In genomic region chr10:49074836-49075235, GRCh38 we compare ENCODE assay signal across 29 cellular contexts. TPM values are rescaled to one million over a fixed set of nuclear protein-coding genes. Genes with fewer than 3 reads are reported as not detected.
"Had no signal": no experiment of that assay in that cellular context is flagged by ENCODE, and none has a peak within 500 bp of the region (broad histone marks: within the 10 kb centered on the region; RNA-seq: fewer than 3 reads in every experiment).

No MANE protein-coding gene starts in this region.

- H3K27ac Mint-ChIP-seq: dendritic cell treated with granulocyte-macrophage colony-stimulating factor and Interleukin-4, amounts not matched to agents 40 ng/mL and 50 ng/mL, for 4 days; memory B cell; naive thymus-derived CD8-positive, alpha-beta T cell; nephron progenitor cell; stimulated activated memory B cell treated with anti-CD40 and anti-IgM and Interleukin-4, amounts not matched to agents 10 μg/mL and 1 μg/mL and 100 μg/mL, for 72 hours; stimulated activated naive CD8-positive, alpha-beta T cell treated with anti-CD3 and anti-CD28 coated beads, Interleukin-15, Interleukin-2, amounts not matched to agents 100 ng/mL and 50 ng/mL, for 24 hours had no signal

- DNase-seq: central memory CD4-positive, alpha-beta T cell; colonic mucosa; effector memory CD4-positive, alpha-beta T cell; erythroblast; esophagus squamous epithelium; foreskin melanocyte; glutamatergic neuron; heart right ventricle; hippocampal formation; left ventricle myocardium superior; lower lobe of right lung; naive thymus-derived CD8-positive, alpha-beta T cell; nephron progenitor cell; nucleus accumbens; right cardiac atrium; sigmoid colon; stimulated activated CD4-positive, alpha-beta T cell treated with anti-CD3 and anti-CD28 coated beads, Interleukin-4, amount 100 ng/mL, for 4 hours; transverse colon; upper lobe of right lung; uterus had no signal

- H3K36me3 Mint-ChIP-seq: memory B cell; naive thymus-derived CD8-positive, alpha-beta T cell; stimulated activated memory B cell treated with anti-CD40 and anti-IgM and Interleukin-4, amounts not matched to agents 10 μg/mL and 1 μg/mL and 100 μg/mL, for 72 hours had no signal

- ATAC-seq: heart right ventricle; left ventricle myocardium superior; lower lobe of right lung; naive thymus-derived CD8-positive, alpha-beta T cell; right cardiac atrium; stimulated activated memory B cell treated with anti-CD40 and anti-IgM and Interleukin-4, amounts not matched to agents 10 μg/mL and 1 μg/mL and 100 μg/mL, for 72 hours; upper lobe of right lung had no signal

- H3K4me1 ChIP-seq: colonic mucosa, transverse colon, uterus had no signal

- H3K36me3 ChIP-seq: colonic mucosa, ovary, transverse colon, upper lobe of right lung, uterus had no signal

- H3K27me3 ChIP-seq: colonic mucosa, heart right ventricle, ovary, sigmoid colon, suprapubic skin, transverse colon, upper lobe of right lung, uterus had no signal

- H3K27ac ChIP-seq: colonic mucosa, esophagus squamous epithelium, heart right ventricle, lower lobe of right lung, ovary, sigmoid colon, suprapubic skin, transverse colon, upper lobe of right lung, uterus had no signal

- H3K4me3 Mint-ChIP-seq: dendritic cell treated with granulocyte-macrophage colony-stimulating factor and Interleukin-4, amounts not matched to agents 40 ng/mL and 50 ng/mL, for 4 days; memory B cell; naive thymus-derived CD8-positive, alpha-beta T cell; nephron progenitor cell; stimulated activated memory B cell treated with anti-CD40 and anti-IgM and Interleukin-4, amounts not matched to agents 10 μg/mL and 1 μg/mL and 100 μg/mL, for 72 hours; stimulated activated naive CD8-positive, alpha-beta T cell treated with anti-CD3 and anti-CD28 coated beads, Interleukin-15, Interleukin-2, amounts not matched to agents 100 ng/mL and 50 ng/mL, for 24 hours had no signal

- H3K4me3 ChIP-seq: colonic mucosa, esophagus squamous epithelium, heart right ventricle, lower lobe of right lung, ovary, sigmoid colon, suprapubic skin, transverse colon, upper lobe of right lung, uterus had no signal

- H3K9me3 ChIP-seq: colonic mucosa, esophagus squamous epithelium, heart right ventricle, lower lobe of right lung, ovary, sigmoid colon, suprapubic skin, transverse colon, upper lobe of right lung, uterus had no signal

- H3K9me3 Mint-ChIP-seq: dendritic cell treated with granulocyte-macrophage colony-stimulating factor and Interleukin-4, amounts not matched to agents 40 ng/mL and 50 ng/mL, for 4 days; memory B cell; nephron progenitor cell; stimulated activated naive CD8-positive, alpha-beta T cell treated with anti-CD3 and anti-CD28 coated beads, Interleukin-15, Interleukin-2, amounts not matched to agents 100 ng/mL and 50 ng/mL, for 24 hours had no signal

- H3K4me1 Mint-ChIP-seq: memory B cell had no signal

RNA-seq across cellular contexts. Expression of gene VSTM4, which starts 40.5 kb away (rescaled TPM):
- total RNA-seq: naive thymus-derived CD8-positive, alpha-beta T cell had no signal

RNA-seq across cellular contexts. Expression of gene FAM170B, which starts 59.0 kb away (rescaled TPM):
- total RNA-seq: chondrocyte; colonic mucosa; esophagus squamous epithelium; heart right ventricle; left ventricle myocardium superior; lower lobe of right lung; mononuclear cell; naive thymus-derived CD8-positive, alpha-beta T cell; ovary; right cardiac atrium; sigmoid colon; skeletal muscle tissue; suprapubic skin; transverse colon; upper lobe of right lung; uterus had no signal
- polyA plus RNA-seq: heart right ventricle; naive thymus-derived CD8-positive, alpha-beta T cell; ovary; right cardiac atrium; sigmoid colon had no signal
